ENCODE assay signal across 8 cellular contexts in genomic region chr11:2399488-2400068, GRCh38. TPM values are rescaled to one million over a fixed set of nuclear protein-coding genes. Genes with fewer than 3 reads are reported as not detected.
A peak's percentile ranks its signal among the peaks of the same experiment; 100 is the strongest.
DNase-seq lines count a peak whose midpoint lies in the region; ATAC-seq and TF ChIP-seq lines count a peak whose summit lies in the region.

No MANE protein-coding gene starts in this region.

- H3K36me3 ChIP-seq in Peyer's patch, result peaks cover 0 to 51% (median 0%) of the 10 kb centered on the region in 3 donors
- H3K36me3 ChIP-seq in muscle layer of duodenum (ENCODE audit: control insufficient read depth in 1 of 2, insufficient read depth in 2 of 2, low read length in 2 of 2), result peaks cover 8 to 50% of the 10 kb centered on the region in 2 donors

- peak; percentile 1 for ATAC-seq in GM19463 (IDR thresholded peaks at IDR 0.05; ENCODE audit: unreplicated experiment)

- H3K27ac ChIP-seq in Peyer's patch (peak overlapping the region; percentile 97 to 99 (median 97)), muscle layer of duodenum (ENCODE audit: low read length) (peak overlapping the region; percentile 92)

- no peak for TF ChIP-seq CTCF in Peyer's patch (IDR thresholded peaks at IDR 0.05)

- H3K4me3 ChIP-seq in Peyer's patch (peak overlapping the region; percentile 59 to 73 (median 66)), muscle layer of duodenum (ENCODE audit: low read depth in 1 of 2, low read length in 2 of 2) (peak overlapping the region; percentile 68 to 95)

- H3K4me1 ChIP-seq in Peyer's patch (peaks cover 0 to 24% (median 12%) of the 10 kb centered on the region in 4 donors), muscle layer of duodenum (ENCODE audit: control insufficient read depth in 1 of 2, insufficient read depth in 2 of 2, low read length in 2 of 2) (peaks cover 20 to 31% of the 10 kb centered on the region in 2 donors)

- H3K27me3 ChIP-seq in Peyer's patch (no peaks in the 10 kb centered on the region), muscle layer of duodenum (ENCODE audit: low read depth, low read length) (no peaks in the 10 kb centered on the region)

- H3K9me3 ChIP-seq in Peyer's patch (no peaks in the 10 kb centered on the region), muscle layer of duodenum (ENCODE audit: control insufficient read depth in 1 of 2, low read length in 2 of 2) (no peaks in the 10 kb centered on the region)

- no peak for TF ChIP-seq POLR2A in Peyer's patch (IDR thresholded peaks at IDR 0.05)

- DNase-seq in AG20443 (ENCODE audit: low spot score) (peak; percentile 54), Peyer's patch (no peak), dermis blood vessel endothelial cell (peak; percentile 49), SKM-1 (lab: John Stamatoyannopoulos, UW; ENCODE audit: unreplicated experiment) (no peak), HPDE6-E6E7 (ENCODE audit: extremely low spot score) (no peak), HUDEP-2 (lab: John Stamatoyannopoulos, UW; ENCODE audit: unreplicated experiment in 76 of 76) (no peak)

RNA-seq across cellular contexts. Expression of gene TSSC4, which starts 1.0 kb away (rescaled TPM):
- total RNA-seq in Peyer's patch (10 to 100 TPM; 16.5 to 40.2 (median 34.1) TPM), dermis blood vessel endothelial cell (56.6 and 87.6 TPM in 2 replicates)

RNA-seq across cellular contexts. Expression of gene CD81, which starts 22.5 kb away (rescaled TPM):
- total RNA-seq in Peyer's patch (100 to 1,000 TPM in 2 of 4 donors, 10 to 100 TPM in 2; 49.2 to 124 (median 100) TPM), dermis blood vessel endothelial cell (248 and 294 TPM in 2 replicates)

RNA-seq across cellular contexts. Expression of gene TRPM5, which starts 44.7 kb away (rescaled TPM):
- total RNA-seq in Peyer's patch (10 to 100 TPM in 3 of 4 donors, 1 to 10 TPM in 1; 8.1 to 24.2 (median 16.3) TPM), dermis blood vessel endothelial cell (not detected in 2 replicates)

RNA-seq across cellular contexts. Expression of gene KCNQ1, which starts 45.2 kb away (rescaled TPM):
- 10 to 100 TPM; 50.6 to 66.4 (median 54.2) TPM for total RNA-seq in Peyer's patch
- total RNA-seq in dermis blood vessel endothelial cell, result 0.34 TPM in 1 of 2 replicates, not detected in the other

Comparison
In these comparisons a context has a peak if more than half of its experiments do, and no peak if none do; other contexts are left out.
1. DNase-seq: peak in AG20443 (single experiment) and dermis blood vessel endothelial cell (single experiment); none in Peyer's patch (0 of 3), SKM-1 (single experiment), HPDE6-E6E7 (single experiment) and HUDEP-2 (0 of 76).